In the genomic region with DNA sequence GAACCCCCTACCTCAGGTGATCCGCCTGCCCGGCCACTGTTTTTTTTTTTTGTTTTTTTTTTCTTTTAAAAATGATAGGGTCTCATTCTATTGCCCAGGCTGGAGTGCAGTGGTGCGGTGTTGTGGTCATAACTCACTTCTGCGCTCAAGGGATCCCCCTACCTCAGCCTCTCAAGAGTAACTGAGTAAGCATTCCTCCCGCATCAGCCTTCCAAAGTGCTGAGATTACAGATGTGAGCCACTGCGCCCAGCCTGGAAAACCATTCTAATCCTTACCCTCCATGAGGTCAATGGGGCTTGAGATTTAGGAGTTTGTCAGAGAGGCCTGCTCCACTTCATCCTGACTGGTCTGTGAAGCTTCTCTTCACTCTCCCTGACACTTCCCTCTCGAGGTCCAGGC, we compare ENCODE assay signal across 26 cellular contexts.
"Had no signal": no experiment of that assay in that cellular context is flagged by ENCODE, and none has a peak within 500 bp of the region (broad histone marks: within the 10 kb centered on the region; RNA-seq: fewer than 3 reads in every experiment).

No MANE protein-coding gene starts in this region.

- H3K9me3 Mint-ChIP-seq: activated naive CD4-positive, alpha-beta T cell treated with anti-CD3 and anti-CD28 coated beads, Interleukin-2, amount 50 U/mL, for 24 hours; activated naive CD8-positive, alpha-beta T cell treated with anti-CD3 and anti-CD28 coated beads, Interleukin-2, amount 50 U/mL, for 24 hours; activated T-helper 2 cell treated with anti-CD3 and anti-CD28 coated beads, Interferon-gamma antibody, Interleukin-2, Interleukin-4, amounts not matched to agents 10 μg/mL and 5 μg/mL and 100 μg/mL, durations not matched to agents 14 hours and 24 hours and 36 hours; natural killer cell had no signal

- DNase-seq: activated CD4-positive, alpha-beta T cell treated with anti-CD3 and anti-CD28 coated beads for 36 hours; activated CD4-positive, CD25-positive, alpha-beta regulatory T cell; activated CD8-positive, alpha-beta memory T cell treated with anti-CD3 and anti-CD28 coated beads, Interleukin-2, amount 10 ng/mL, durations not matched to agents 7 days and 5 days; activated CD8-positive, alpha-beta T cell treated with anti-CD3 and anti-CD28 coated beads, Interleukin-2, amount 10 ng/mL, durations not matched to agents 7 days and 5 days; activated naive CD8-positive, alpha-beta T cell treated with anti-CD3 and anti-CD28 coated beads, Interleukin-2, amount 50 U/mL, for 24 hours; activated T-cell treated with anti-CD3 and anti-CD28 coated beads, Interleukin-2, amount 50 U/mL, for 48 hours; amygdala; caudate nucleus; dermis blood vessel endothelial cell; effector CD4-positive, alpha-beta T cell; foreskin keratinocyte; heart right ventricle; kidney glomerular epithelial cell; left lung; lower lobe of right lung; mesenchymal stem cell; natural killer cell; stimulated activated CD4-positive, alpha-beta T cell treated with anti-CD3 and anti-CD28 coated beads, Interleukin-15, amount 100 ng/mL, for 24 hours; stimulated activated CD4-positive, alpha-beta T cell treated with anti-CD3 and anti-CD28 coated beads, Interleukin-2, amount 100 ng/mL, for 24 hours; stimulated activated naive CD4-positive, alpha-beta T cell treated with Interleukin-2 at 50 U/mL for 16 hours; T-helper 2 cell had no signal

- H3K9me3 ChIP-seq: esophagus muscularis mucosa, heart right ventricle, left lung, lower lobe of right lung, right atrium auricular region, tibial nerve had no signal

- H3K27ac Mint-ChIP-seq: activated CD4-positive, alpha-beta T cell treated with anti-CD3 and anti-CD28 coated beads for 36 hours; activated CD8-positive, alpha-beta memory T cell treated with anti-CD3 and anti-CD28 coated beads, Interleukin-2, amount 10 ng/mL, durations not matched to agents 7 days and 5 days; activated CD8-positive, alpha-beta T cell treated with anti-CD3 and anti-CD28 coated beads, Interleukin-2, amount 10 ng/mL, durations not matched to agents 7 days and 5 days; activated naive CD4-positive, alpha-beta T cell treated with anti-CD3 and anti-CD28 coated beads, Interleukin-2, amount 50 U/mL, for 24 hours; activated naive CD8-positive, alpha-beta T cell treated with anti-CD3 and anti-CD28 coated beads, Interleukin-2, amount 50 U/mL, for 24 hours; activated T-helper 2 cell treated with anti-CD3 and anti-CD28 coated beads, Interferon-gamma antibody, Interleukin-2, Interleukin-4, amounts not matched to agents 10 μg/mL and 5 μg/mL and 100 μg/mL, durations not matched to agents 14 hours and 24 hours and 36 hours; natural killer cell had no signal

- H3K4me3 Mint-ChIP-seq: activated CD4-positive, alpha-beta T cell treated with anti-CD3 and anti-CD28 coated beads for 36 hours; activated CD8-positive, alpha-beta memory T cell treated with anti-CD3 and anti-CD28 coated beads, Interleukin-2, amount 10 ng/mL, durations not matched to agents 7 days and 5 days; activated CD8-positive, alpha-beta T cell treated with anti-CD3 and anti-CD28 coated beads, Interleukin-2, amount 10 ng/mL, durations not matched to agents 7 days and 5 days; activated naive CD4-positive, alpha-beta T cell treated with anti-CD3 and anti-CD28 coated beads, Interleukin-2, amount 50 U/mL, for 24 hours; activated naive CD8-positive, alpha-beta T cell treated with anti-CD3 and anti-CD28 coated beads, Interleukin-2, amount 50 U/mL, for 24 hours; natural killer cell had no signal

- H3K27ac ChIP-seq: esophagus muscularis mucosa, foreskin keratinocyte, heart right ventricle, left lung, lower lobe of right lung, right atrium auricular region, tibial nerve had no signal

- H3K36me3 Mint-ChIP-seq: natural killer cell had no signal

- H3K4me1 ChIP-seq: esophagus muscularis mucosa, foreskin keratinocyte, heart right ventricle, right atrium auricular region, tibial nerve had no signal

- H3K27me3 Mint-ChIP-seq: activated CD4-positive, alpha-beta T cell treated with anti-CD3 and anti-CD28 coated beads for 36 hours; activated CD8-positive, alpha-beta memory T cell treated with anti-CD3 and anti-CD28 coated beads, Interleukin-2, amount 10 ng/mL, durations not matched to agents 7 days and 5 days; activated naive CD4-positive, alpha-beta T cell treated with anti-CD3 and anti-CD28 coated beads, Interleukin-2, amount 50 U/mL, for 24 hours; activated naive CD8-positive, alpha-beta T cell treated with anti-CD3 and anti-CD28 coated beads, Interleukin-2, amount 50 U/mL, for 24 hours had no signal

- H3K27me3 ChIP-seq: esophagus muscularis mucosa, foreskin keratinocyte, heart right ventricle, left lung, right atrium auricular region, tibial nerve had no signal

- H3K4me3 ChIP-seq: esophagus muscularis mucosa, heart right ventricle, left lung, lower lobe of right lung, right atrium auricular region, tibial nerve had no signal

- H3K36me3 ChIP-seq: left lung, lower lobe of right lung, right atrium auricular region, tibial nerve had no signal

- ATAC-seq: activated CD4-positive, alpha-beta T cell treated with anti-CD3 and anti-CD28 coated beads for 36 hours; activated CD8-positive, alpha-beta memory T cell treated with anti-CD3 and anti-CD28 coated beads, Interleukin-2, amount 10 ng/mL, durations not matched to agents 7 days and 5 days; activated CD8-positive, alpha-beta T cell treated with anti-CD3 and anti-CD28 coated beads, Interleukin-2, amount 10 ng/mL, durations not matched to agents 7 days and 5 days; activated naive CD8-positive, alpha-beta T cell treated with anti-CD3 and anti-CD28 coated beads, Interleukin-2, amount 50 U/mL, for 24 hours; foreskin keratinocyte; heart right ventricle; left lung; lower lobe of right lung; natural killer cell had no signal
